In the genomic region with DNA sequence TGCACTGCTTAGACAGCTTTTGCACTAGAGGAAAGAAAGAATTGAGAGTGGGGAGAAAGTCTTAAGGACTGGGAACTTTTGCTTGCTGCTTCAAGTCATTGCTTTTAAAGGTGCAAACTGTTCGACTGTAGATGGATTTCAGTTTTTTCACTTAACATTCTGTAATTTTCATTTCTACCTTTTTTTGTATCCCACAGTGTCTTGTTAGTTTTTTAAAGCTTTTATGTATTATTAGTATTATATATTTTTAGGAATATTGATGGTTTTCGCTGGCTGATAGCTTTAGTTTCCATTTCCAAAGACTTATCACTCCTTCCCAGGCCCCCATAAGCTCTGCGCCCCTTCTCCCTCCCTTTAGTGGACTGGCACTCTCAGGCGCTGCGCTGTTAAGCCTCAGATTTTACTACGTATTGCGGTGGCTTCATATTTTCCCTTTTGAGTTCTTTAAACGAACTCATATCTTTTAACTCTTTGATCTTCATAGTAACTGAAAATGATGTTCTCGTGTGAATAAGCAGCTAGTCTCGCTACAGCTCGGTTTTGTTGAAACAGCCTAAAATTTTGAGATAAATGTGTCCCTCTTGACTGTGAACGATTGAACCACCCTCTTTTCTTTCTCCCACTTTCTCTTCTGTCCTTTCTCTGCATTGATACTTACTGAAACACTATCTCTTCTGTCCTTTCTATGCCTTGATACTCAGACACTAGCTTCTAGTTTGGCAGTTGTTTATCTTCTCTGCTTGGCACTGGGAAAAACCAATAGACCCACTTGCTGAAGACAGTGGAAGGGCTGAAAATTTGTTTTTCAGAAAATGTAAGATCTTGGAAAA, we compare ENCODE assay signal across 8 cellular contexts. TPM values are rescaled to one million over a fixed set of nuclear protein-coding genes. Genes with fewer than 3 reads are reported as not detected.
DNase-seq lines count a peak whose midpoint lies in the region; ATAC-seq and TF ChIP-seq lines count a peak whose summit lies in the region.

No MANE protein-coding gene starts in this region.

- H2BK120ac ChIP-seq in mesenchymal stem cell (ENCODE audit: low read depth, low read length): peak overlapping the region; percentile 87

- peak overlapping the region; percentile 74 for H3K4me2 ChIP-seq in mesenchymal stem cell (ENCODE audit: low read length, poor library complexity, severe bottlenecking)

- peak overlapping the region; percentile 62 for H3K4me3 ChIP-seq in A673 (ENCODE audit: low read depth, low read length, poor library complexity, severe bottlenecking)
- H3K4me3 ChIP-seq in HUES6 (ENCODE audit: low read depth, low read length): peak overlapping the region; percentile 62
- peak overlapping the region; percentile 54 to 90 (median 76) for H3K4me3 ChIP-seq in dorsolateral prefrontal cortex
- H3K4me3 ChIP-seq in mesenchymal stem cell (ENCODE audit: insufficient read depth in 1 of 2, low read depth in 1 of 2, low read length in 2 of 2): peak overlapping the region in 1 of 2 experiments; percentile 94

- peak overlapping the region; percentile 90 for H4K8ac ChIP-seq in mesenchymal stem cell (ENCODE audit: low read length)

- no peaks in the 10 kb centered on the region for H3K36me3 ChIP-seq in A673 (ENCODE audit: insufficient read depth, low read length, poor library complexity, severe bottlenecking)
- H3K36me3 ChIP-seq in HUES6 (ENCODE audit: control insufficient read depth, insufficient read depth, low read length): no peaks in the 10 kb centered on the region
- no peaks in the 10 kb centered on the region for H3K36me3 ChIP-seq in mesenchymal stem cell (ENCODE audit: control insufficient read depth in 1 of 2, insufficient read depth in 2 of 2, low read depth in 1 of 2, low read length in 2 of 2)

- H3K9me3 Mint-ChIP-seq in activated CD8-positive, alpha-beta T cell treated with anti-CD3 and anti-CD28 coated beads for 36 hours: no peaks in the 10 kb centered on the region

- intact Hi-C loops in A673 (cut with micrococcal nuclease; ENCODE audit: unreplicated experiment): no loop called here
- intact Hi-C loops in dorsolateral prefrontal cortex (cut with DNase I): loop anchor here in 1 of 2 donors (10.0 kb wide), 1 partner anchor 463 kb away; no protein-coding TSS in a partner anchor
- intact Hi-C loops in activated CD8-positive, alpha-beta T cell treated with anti-CD3 and anti-CD28 coated beads for 36 hours (cut with micrococcal nuclease): no loop called here

- WGBS in mesenchymal stem cell: 94% methylated on average over 11 of the region's 12 CpGs

- TSS peak; percentile 96 for BruUV-seq in A673 (replicated peaks; lab: Mats Ljungman, UMichigan)

- H3K4me3 Mint-ChIP-seq in activated CD8-positive, alpha-beta T cell treated with anti-CD3 and anti-CD28 coated beads for 36 hours: no peak overlapping the region

- TF ChIP-seq CTCF in A673 (conservative IDR thresholded peaks at IDR 0.05; ENCODE audit: low read depth, low read length) (no peak), dorsolateral prefrontal cortex (IDR thresholded peaks at IDR 0.05 in 54 of 56, conservative IDR thresholded peaks at IDR 0.05 in 2 of 56; ENCODE audit: low read depth in 1 of 56, partially characterized antibody in 56 of 56) (no peak)
- no peak for TF ChIP-seq CTCF in activated CD8-positive, alpha-beta T cell treated with anti-CD3 and anti-CD28 coated beads for 36 hours (IDR thresholded peaks at IDR 0.05)

- no peak overlapping the region for H3K14ac ChIP-seq in mesenchymal stem cell (ENCODE audit: low read length in 2 of 2)

- CTCF ChIA-PET in A673 (lab: Charles Lee): no interaction called here
- CTCF ChIA-PET in activated CD8-positive, alpha-beta T cell treated with anti-CD3 and anti-CD28 coated beads for 36 hours (lab: Charles Lee): interaction anchor here (1.2 kb wide), 1 partner anchor 465 kb away, joined by 3 read pairs; no protein-coding TSS in a partner anchor

- no peak overlapping the region for H3K23ac ChIP-seq in mesenchymal stem cell (ENCODE audit: low read length in 2 of 2)

- H3K27me3 ChIP-seq in A673 (replicated peaks; ENCODE audit: insufficient read depth, low read depth, low read length, poor library complexity) (no peaks in the 10 kb centered on the region), HUES6 (ENCODE audit: control insufficient read depth, insufficient read depth, low read length) (no peaks in the 10 kb centered on the region), dorsolateral prefrontal cortex (no peaks in the 10 kb centered on the region), mesenchymal stem cell (ENCODE audit: control insufficient read depth in 1 of 2, insufficient read depth in 1 of 2, low read length in 2 of 2) (no peaks in the 10 kb centered on the region)

- H3K9ac ChIP-seq in HUES6 (ENCODE audit: low read length): peak overlapping the region; percentile 85
- H3K9ac ChIP-seq in mesenchymal stem cell (ENCODE audit: low read length): peak overlapping the region; percentile 97

- no peak overlapping the region for H2BK5ac ChIP-seq in mesenchymal stem cell (ENCODE audit: low read depth, low read length, poor library complexity, severe bottlenecking)

- peak overlapping the region; percentile 63 for H2AFZ ChIP-seq in mesenchymal stem cell (ENCODE audit: low read depth, low read length)

- POLR2A ChIA-PET in A673 (lab: Charles Lee; ENCODE audit: low non-redundant PET): no interaction called here
- POLR2A ChIA-PET in activated CD8-positive, alpha-beta T cell treated with anti-CD3 and anti-CD28 coated beads for 36 hours (lab: Charles Lee): interaction anchor here (0.6 kb wide), 1 partner anchor 44 kb away, joined by 3 read pairs; no protein-coding TSS in a partner anchor

- H2BK12ac ChIP-seq in mesenchymal stem cell (ENCODE audit: low read length in 2 of 2): peak overlapping the region in 1 of 2 experiments; percentile 94

- H3K27me3 Mint-ChIP-seq in activated CD8-positive, alpha-beta T cell treated with anti-CD3 and anti-CD28 coated beads for 36 hours: peaks cover 2% of the 10 kb centered on the region

- no peak overlapping the region for H2BK15ac ChIP-seq in mesenchymal stem cell (ENCODE audit: low read depth, poor library complexity, severe bottlenecking)

- peaks cover 1% of the 10 kb centered on the region for H3K79me1 ChIP-seq in mesenchymal stem cell (replicated peaks; ENCODE audit: low read length, poor library complexity, severe bottlenecking)

- DNase-seq in A673 (ENCODE audit: low spot score) (no peak), dorsolateral prefrontal cortex (no peak), mesenchymal stem cell (no peak), SIG-M5 (lab: John Stamatoyannopoulos, UW) (no peak)
- no peak for DNase-seq in activated CD8-positive, alpha-beta T cell treated with anti-CD3 and anti-CD28 coated beads for 36 hours

- H3K4me1 ChIP-seq in A673 (ENCODE audit: insufficient read depth, low read length, poor library complexity, severe bottlenecking): peaks cover 11% of the 10 kb centered on the region
- H3K4me1 ChIP-seq in HUES6 (ENCODE audit: control insufficient read depth, insufficient read depth, low read length): peaks cover 14% of the 10 kb centered on the region
- H3K4me1 ChIP-seq in mesenchymal stem cell (ENCODE audit: control insufficient read depth, insufficient read depth, low read depth, low read length): peaks cover 1% of the 10 kb centered on the region

- H3K27ac Mint-ChIP-seq in activated CD8-positive, alpha-beta T cell treated with anti-CD3 and anti-CD28 coated beads for 36 hours: no peak overlapping the region

- H3K4ac ChIP-seq in mesenchymal stem cell (ENCODE audit: low read depth in 1 of 2, low read length in 2 of 2): peak overlapping the region in 1 of 2 experiments; percentile 94

- no peaks in the 10 kb centered on the region for H3K4me1 Mint-ChIP-seq in activated CD8-positive, alpha-beta T cell treated with anti-CD3 and anti-CD28 coated beads for 36 hours (ENCODE audit: low read depth)

- H3K27ac ChIP-seq in A673 (ENCODE audit: low read depth, low read length, poor library complexity, severe bottlenecking) (peak overlapping the region; percentile 91), HUES6 (ENCODE audit: low read depth, low read length) (peak overlapping the region; percentile 87), dorsolateral prefrontal cortex (peak overlapping the region in 53 of 59 donors; percentile 0 to 94 (median 70)), mesenchymal stem cell (ENCODE audit: low read length, poor library complexity, severe bottlenecking) (peak overlapping the region; percentile 95)

- peak overlapping the region; percentile 80 to 91 for H3K18ac ChIP-seq in mesenchymal stem cell (ENCODE audit: low read depth in 1 of 2, low read length in 2 of 2)

- no peak for ATAC-seq in HG03378 (IDR thresholded peaks at IDR 0.05; ENCODE audit: unreplicated experiment)
- ATAC-seq in activated CD8-positive, alpha-beta T cell treated with anti-CD3 and anti-CD28 coated beads for 36 hours: no peak
- ATAC-seq in GM21723 (IDR thresholded peaks at IDR 0.05; ENCODE audit: unreplicated experiment): no peak

- no peaks in the 10 kb centered on the region for H3K36me3 Mint-ChIP-seq in activated CD8-positive, alpha-beta T cell treated with anti-CD3 and anti-CD28 coated beads for 36 hours (ENCODE audit: low read depth)

- H4K91ac ChIP-seq in mesenchymal stem cell (ENCODE audit: low read length): peak overlapping the region; percentile 56

- peak overlapping the region; percentile 91 for H2AK5ac ChIP-seq in mesenchymal stem cell (ENCODE audit: low read length, severe bottlenecking)

- H3K9me3 ChIP-seq in A673 (ENCODE audit: low read depth, low read length, poor library complexity, severe bottlenecking) (no peaks in the 10 kb centered on the region), HUES6 (ENCODE audit: control insufficient read depth, insufficient read depth, low read depth, low read length) (no peaks in the 10 kb centered on the region), mesenchymal stem cell (ENCODE audit: control insufficient read depth, low read length) (no peaks in the 10 kb centered on the region)

RNA-seq across cellular contexts. Expression of gene ETV1, which starts 2.5 kb away (rescaled TPM):
- total RNA-seq in A673 (2021) (60.1 and 84.1 TPM in 2 replicates), dorsolateral prefrontal cortex (10 to 100 TPM; 19.5 to 70.3 (median 38.4) TPM)
- 47.3 TPM for polyA plus RNA-seq in mesenchymal stem cell (2013, experiment 1 of 2)
- 49.7 TPM for polyA plus RNA-seq in mesenchymal stem cell (2013, experiment 2 of 2)
- under 1 TPM; 0.18 to 0.56 TPM for total RNA-seq in activated CD8-positive, alpha-beta T cell treated with anti-CD3 and anti-CD28 coated beads for 36 hours

Comparison
In these comparisons a context has a peak if more than half of its experiments do, and no peak if none do; other contexts are left out.
1. RNA of gene ETV1, which starts 2.5 kb away (total RNA-seq): 60.1 to 84.1 TPM in A673 and 19.5 to 70.3 TPM in dorsolateral prefrontal cortex; 0.18 to 0.56 TPM in activated CD8-positive, alpha-beta T cell treated with anti-CD3 and anti-CD28 coated beads for 36 hours; every median in the first group is over 10 times any median in the second.
2. Peak in every context shown above with its lines, with median percentiles within 50 percentile points of each other: H3K27ac ChIP-seq.